In the genomic region with DNA sequence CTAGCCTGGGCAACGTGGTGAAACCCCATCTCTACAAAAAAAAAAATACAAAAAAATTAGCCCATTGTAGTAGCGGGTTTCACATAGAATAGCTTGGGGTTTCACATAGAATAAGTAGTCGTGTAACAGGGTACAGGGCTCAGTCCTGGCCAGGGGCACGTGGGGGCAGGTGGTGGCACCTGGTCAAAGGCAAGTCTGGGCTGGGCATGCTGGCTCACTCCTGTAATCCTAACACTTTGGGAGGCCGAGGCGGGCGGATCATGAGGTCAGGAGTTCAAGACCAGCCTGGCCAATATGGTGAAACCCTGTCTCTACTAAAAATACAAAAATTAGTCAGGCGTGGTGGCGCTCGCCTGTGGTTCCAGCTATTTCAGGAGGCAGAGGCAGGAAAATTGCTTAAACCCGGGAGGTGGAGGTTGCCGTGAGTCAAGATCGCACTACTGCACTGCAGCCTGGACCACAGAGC, we compare ENCODE assay signal across 1 cellular context.
A peak's percentile ranks its signal among the peaks of the same experiment; 100 is the strongest.
TF ChIP-seq lines count a peak whose summit lies in the region.

No MANE protein-coding gene starts in this region.

TF ChIP-seq in HepG2, 621 proteins besides CTCF, POLR2A, EP300 and RAD21:
- 0 out of 2 replicates have a peak, but pooled peaks have one; percentile 37 for TF ChIP-seq ZNF549 (CRISPR knock-in tag; IDR thresholded peaks at IDR 0.05)
- TF ChIP-seq NKX3-1 (CRISPR knock-in tag; IDR thresholded peaks at IDR 0.05), result 0 out of 2 replicates have a peak, but pooled peaks have one; percentile 24
- TF ChIP-seq, protein P1, sequence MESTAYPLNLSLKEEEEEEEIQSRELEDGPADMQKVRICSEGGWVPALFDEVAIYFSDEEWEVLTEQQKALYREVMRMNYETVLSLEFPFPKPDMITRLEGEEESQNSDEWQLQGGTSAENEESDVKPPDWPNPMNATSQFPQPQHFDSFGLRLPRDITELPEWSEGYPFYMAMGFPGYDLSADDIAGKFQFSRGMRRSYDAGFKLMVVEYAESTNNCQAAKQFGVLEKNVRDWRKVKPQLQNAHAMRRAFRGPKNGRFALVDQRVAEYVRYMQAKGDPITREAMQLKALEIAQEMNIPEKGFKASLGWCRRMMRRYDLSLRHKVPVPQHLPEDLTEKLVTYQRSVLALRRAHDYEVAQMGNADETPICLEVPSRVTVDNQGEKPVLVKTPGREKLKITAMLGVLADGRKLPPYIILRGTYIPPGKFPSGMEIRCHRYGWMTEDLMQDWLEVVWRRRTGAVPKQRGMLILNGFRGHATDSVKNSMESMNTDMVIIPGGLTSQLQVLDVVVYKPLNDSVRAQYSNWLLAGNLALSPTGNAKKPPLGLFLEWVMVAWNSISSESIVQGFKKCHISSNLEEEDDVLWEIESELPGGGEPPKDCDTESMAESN (CRISPR knock-in tag; conservative IDR thresholded peaks at IDR 0.05), result 0 out of 2 replicates have a peak, but pooled peaks have one; percentile 22
- TF ChIP-seq ZFP36L1 (CRISPR knock-in tag; IDR thresholded peaks at IDR 0.05), result 0 out of 2 replicates have a peak, but pooled peaks have one; percentile 12
- TF ChIP-seq RCOR2 (CRISPR knock-in tag; IDR thresholded peaks at IDR 0.05), result 0 out of 2 replicates have a peak, but pooled peaks have one; percentile 1
